ENCODE assay signal across 8 cellular contexts in genomic region chr3:38031022-38031994, GRCh38. TPM values are rescaled to one million over a fixed set of nuclear protein-coding genes. Genes with fewer than 3 reads are reported as not detected.
A peak's percentile ranks its signal among the peaks of the same experiment; 100 is the strongest.
DNase-seq lines count a peak whose midpoint lies in the region; ATAC-seq, FAIRE-seq and TF ChIP-seq lines count a peak whose summit lies in the region.

No MANE protein-coding gene starts in this region.

- no peaks in the 10 kb centered on the region for H3K36me3 Mint-ChIP-seq in astrocyte (ENCODE audit: low read depth, unreplicated experiment)

- H4K20me1 ChIP-seq in PC-9 (ENCODE audit: insufficient read depth), result no peaks in the 10 kb centered on the region
- peaks cover 7% of the 10 kb centered on the region for H4K20me1 ChIP-seq in astrocyte (ENCODE audit: insufficient read depth, low read length)

- peaks cover 28% of the 10 kb centered on the region for H3K27me3 Mint-ChIP-seq in astrocyte (ENCODE audit: low read depth, unreplicated experiment)

- CTCF ChIA-PET in PC-9 (lab: Charles Lee), result no interaction called here

- H3K27ac Mint-ChIP-seq in astrocyte (ENCODE audit: unreplicated experiment), result peak overlapping the region; percentile 72

- H3K9me3 Mint-ChIP-seq in astrocyte (ENCODE audit: unreplicated experiment), result no peaks in the 10 kb centered on the region

- H3K9ac ChIP-seq in astrocyte (ENCODE audit: low read length), result no peak overlapping the region

- H2AFZ ChIP-seq in PC-9, result peak overlapping the region; percentile 86
- peak overlapping the region; percentile 47 for H2AFZ ChIP-seq in astrocyte (ENCODE audit: low read depth, low read length)

- intact Hi-C loops in PC-9 (cut with micrococcal nuclease; ENCODE audit: unreplicated experiment) (no loop called here), lower lobe of right lung (cut with DNase I) (no loop called here), thyroid gland (cut with DNase I) (no loop called here)

- DNase-seq in AG10803 (ENCODE audit: low read depth) (peak; percentile 52), PC-9 (peak; percentile 79 to 81), astrocyte (ENCODE audit: low read depth) (no peak), lower lobe of right lung (peak; percentile 87), thyroid gland (peak; percentile 76 to 80), NOMO-1 (lab: John Stamatoyannopoulos, UW; ENCODE audit: unreplicated experiment in 2 of 2) (no peak), H7 (no peak)

- H3K4me2 ChIP-seq in PC-9 (peak overlapping the region; percentile 71), astrocyte (ENCODE audit: low read length) (peak overlapping the region; percentile 1)

- H3K4me3 Mint-ChIP-seq in astrocyte (ENCODE audit: unreplicated experiment), result no peak overlapping the region

- WGBS in thyroid gland, 2 donors, result 47 to 55% methylated on average over 5 to 9 of the region's 9 CpGs

- no peak for FAIRE-seq in astrocyte (lab: Jason Lieb, UNC)

- H3K79me2 ChIP-seq in PC-9 (ENCODE audit: low read depth), result no peaks in the 10 kb centered on the region
- H3K79me2 ChIP-seq in astrocyte (ENCODE audit: insufficient read depth, low read length), result no peaks in the 10 kb centered on the region

- peak overlapping the region; percentile 87 for H3K27ac ChIP-seq in PC-9
- no peak overlapping the region for H3K27ac ChIP-seq in astrocyte (ENCODE audit: low read depth, low read length)
- H3K27ac ChIP-seq in lower lobe of right lung, result peak overlapping the region; percentile 88
- peak overlapping the region; percentile 41 to 94 (median 81) for H3K27ac ChIP-seq in thyroid gland

- ATAC-seq in lower lobe of right lung (peak; percentile 75 to 81), HG02840 (IDR thresholded peaks at IDR 0.05; ENCODE audit: low FRiP score, unreplicated experiment) (no peak)

- H3K36me3 ChIP-seq in PC-9 (ENCODE audit: low read depth), result no peaks in the 10 kb centered on the region
- H3K36me3 ChIP-seq in astrocyte (ENCODE audit: insufficient read depth, low read length), result no peaks in the 10 kb centered on the region
- H3K36me3 ChIP-seq in lower lobe of right lung, result no peaks in the 10 kb centered on the region
- no peaks in the 10 kb centered on the region for H3K36me3 ChIP-seq in thyroid gland
- H3K36me3 ChIP-seq in H7 (replicated peaks; ENCODE audit: control insufficient read depth, insufficient read depth, low read length), result no peaks in the 10 kb centered on the region

- H3K27me3 ChIP-seq in PC-9 (ENCODE audit: insufficient read depth, low read depth), result no peaks in the 10 kb centered on the region
- H3K27me3 ChIP-seq in astrocyte (ENCODE audit: insufficient read depth, low read length), result no peaks in the 10 kb centered on the region
- H3K27me3 ChIP-seq in lower lobe of right lung (ENCODE audit: low read depth), result no peaks in the 10 kb centered on the region
- no peaks in the 10 kb centered on the region for H3K27me3 ChIP-seq in thyroid gland
- H3K27me3 ChIP-seq in H7 (ENCODE audit: control insufficient read depth, insufficient read depth, low read length), result peaks cover 62% of the 10 kb centered on the region

- peaks cover 23% of the 10 kb centered on the region; the same call in 1 of the 2 replicates for H3F3A ChIP-seq in PC-9 (ENCODE audit: insufficient read depth, low read depth)

- TSS peak; percentile 35 for BruUV-seq in PC-9 (replicated peaks; lab: Mats Ljungman, UMichigan)

- no peaks in the 10 kb centered on the region for H3K9me2 ChIP-seq in PC-9 (ENCODE audit: insufficient read depth)

- POLR2A ChIA-PET in PC-9 (lab: Charles Lee; ENCODE audit: unreplicated experiment), result no interaction called here

- TF ChIP-seq CTCF in AG10803 (conservative IDR thresholded peaks at IDR 0.05; ENCODE audit: low read length) (no peak), PC-9 (conservative IDR thresholded peaks at IDR 0.05) (no peak), astrocyte (IDR thresholded peaks at IDR 0.05; ENCODE audit: insufficient read depth, low read depth, low read length) (no peak), lower lobe of right lung (IDR thresholded peaks at IDR 0.05) (no peak), thyroid gland (IDR thresholded peaks at IDR 0.05) (no peak)

- H3K4me1 ChIP-seq in PC-9 (replicated peaks; ENCODE audit: insufficient read depth) (peaks cover 37% of the 10 kb centered on the region), astrocyte (ENCODE audit: insufficient read depth, low read length) (peaks cover 6% of the 10 kb centered on the region), lower lobe of right lung (peaks cover 32% of the 10 kb centered on the region), thyroid gland (peaks cover 22 to 25% of the 10 kb centered on the region in 2 donors)

- peak in 1 of 2 donors; percentile 10 for TF ChIP-seq POLR2A in thyroid gland (IDR thresholded peaks at IDR 0.05)

- H3K9me3 ChIP-seq in PC-9 (ENCODE audit: insufficient read depth, low read depth), result no peaks in the 10 kb centered on the region
- H3K9me3 ChIP-seq in astrocyte (ENCODE audit: insufficient read depth, low read depth, low read length), result no peaks in the 10 kb centered on the region
- no peaks in the 10 kb centered on the region for H3K9me3 ChIP-seq in lower lobe of right lung
- H3K9me3 ChIP-seq in thyroid gland, result no peaks in the 10 kb centered on the region

- H3K4me3 ChIP-seq in AG10803 (ENCODE audit: low read length) (no peak overlapping the region), PC-9 (peak overlapping the region; percentile 25; the same call in 1 of the 2 replicates), astrocyte (ENCODE audit: insufficient read depth, low read depth, low read length) (no peak overlapping the region), lower lobe of right lung (no peak overlapping the region), thyroid gland (replicated peaks in 1 of 3) (no peak overlapping the region), H7 (ENCODE audit: insufficient read depth, low read depth, low read length) (no peak overlapping the region)

- peaks cover 3% of the 10 kb centered on the region for H3K4me1 Mint-ChIP-seq in astrocyte (ENCODE audit: low read depth, unreplicated experiment)

RNA-seq across cellular contexts. Expression of gene PLCD1, which starts 1.9 kb away (rescaled TPM):
- total RNA-seq in PC-9 (2021) (13.5 and 19.4 TPM in 2 replicates), astrocyte (15.8 and 16.7 TPM in 2 replicates), lower lobe of right lung (30.1 TPM), thyroid gland (10 to 100 TPM; 13.8 to 19.9 (median 16.0) TPM)
- total RNA-seq in H7 (2014; rRNA removed; shearing (Covaris generic)), result 22.2 and 22.3 TPM in 2 replicates

RNA-seq across cellular contexts. Expression of gene DLEC1, which starts 7.7 kb away (rescaled TPM):
- total RNA-seq in PC-9 (2021) (0.35 and 0.45 TPM in 2 replicates), astrocyte (0.19 and 0.54 TPM in 2 replicates), lower lobe of right lung (15.0 TPM), thyroid gland (1 to 10 TPM in 3 of 4 donors, under 1 TPM in 1; 0.44 to 1.7 (median 1.5) TPM)
- total RNA-seq in H7 (2014; rRNA removed; shearing (Covaris generic)), result 0.33 and 1.3 TPM in 2 replicates

RNA-seq across cellular contexts. Expression of gene VILL, which starts 40.7 kb away (rescaled TPM):
- total RNA-seq in PC-9 (2021) (14.1 and 14.7 TPM in 2 replicates), astrocyte (1.0 and 1.5 TPM in 2 replicates), lower lobe of right lung (12.5 TPM), thyroid gland (10 to 100 TPM in 2 of 4 donors, 1 to 10 TPM in 2; 5.5 to 13.0 (median 9.5) TPM)
- 5.0 and 5.3 TPM in 2 replicates for total RNA-seq in H7 (2014; rRNA removed; shearing (Covaris generic))

Comparison
In these comparisons a context has a peak if more than half of its experiments do, and no peak if none do; other contexts are left out.
1. DNase-seq: peak in AG10803 (single experiment), PC-9 (2 of 2), lower lobe of right lung (single experiment) and thyroid gland (2 of 2); none in astrocyte (single experiment), NOMO-1 (0 of 2) and H7 (single experiment).